ENCODE assay signal across 17 cellular contexts in the genomic region with DNA sequence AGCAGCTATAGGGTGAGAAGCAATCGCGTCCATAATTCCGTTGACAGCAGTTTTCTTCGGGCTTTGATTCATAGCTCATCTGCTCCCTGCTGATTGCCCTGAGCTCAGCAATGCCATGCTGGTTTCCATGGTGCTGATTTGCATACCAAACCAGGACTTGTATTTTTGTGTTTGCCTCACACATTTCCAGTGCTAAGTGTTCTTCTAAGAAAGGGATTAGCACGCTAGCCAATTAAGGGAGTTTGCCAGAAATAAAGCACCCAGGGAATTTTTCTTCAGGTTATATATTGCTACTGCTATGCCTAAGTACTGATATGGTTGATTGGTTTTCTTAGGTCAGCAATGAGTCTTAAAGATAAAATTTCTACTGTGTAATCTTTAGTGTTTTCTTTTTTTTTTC.
DNase-seq lines count a peak whose midpoint lies in the region; ATAC-seq, FAIRE-seq and TF ChIP-seq lines count a peak whose summit lies in the region.
"Had no signal": no experiment of that assay in that cellular context is flagged by ENCODE, and none has a peak within 500 bp of the region (broad histone marks: within the 10 kb centered on the region; RNA-seq: fewer than 3 reads in every experiment).

No MANE protein-coding gene starts in this region.

- no peak overlapping the region for H3K4me2 ChIP-seq in SK-N-SH
- no peak overlapping the region for H3K4me2 ChIP-seq in GM12878 (ENCODE audit: control insufficient read depth, insufficient read depth)

- H3F3A ChIP-seq in SK-N-SH (replicated peaks; ENCODE audit: insufficient read depth), result no peaks in the 10 kb centered on the region

- intact Hi-C loops in GM12878 (cut with micrococcal nuclease; ENCODE audit: unreplicated experiment) (loop anchor here (5.0 kb wide), 2 partner anchors 143 to 267 kb away; no protein-coding TSS in a partner anchor), lower leg skin (cut with DNase I; ENCODE audit: low total_unique reads) (no loop called here)

- in situ Hi-C loops in GM12878 (cut with MboI), result no loop called here

- POLR2A ChIA-PET in SK-N-SH (lab: Yijun Ruan, JAX), result no interaction called here
- POLR2A ChIA-PET in GM12878 (lab: Charles Lee), result no interaction called here

- no peak for FAIRE-seq in GM12878 (lab: Jason Lieb, UNC)
- FAIRE-seq in D721Med (lab: Jason Lieb, UNC), result no peak
- no peak for FAIRE-seq in HTR-8/SVneo (lab: Jason Lieb, UNC)
- FAIRE-seq: G401.6 had no signal

- SMC1A ChIA-PET in GM12878 (lab: Charles Lee; ENCODE audit: uncharacterized antibody, unreplicated experiment), result interaction anchor here (1.1 to 1.2 kb wide), 2 partner anchors 12 to 20 kb away, joined by 4 read pairs; no protein-coding TSS in a partner anchor

- H3K79me2 ChIP-seq in SK-N-SH (ENCODE audit: insufficient read depth) (peaks cover 13% of the 10 kb centered on the region), GM12878 (ENCODE audit: control insufficient read depth, insufficient read depth, low read length) (no peaks in the 10 kb centered on the region)

- DNase-seq in SK-N-SH (no peak), GM12878 (ENCODE audit: low read depth, low spot score) (no peak), iPS-NIHi7 (ENCODE audit: extremely low spot score) (peak; percentile 24), NCI-H774 (lab: John Stamatoyannopoulos, UW) (no peak), D721Med (ENCODE audit: insufficient read length, low spot score) (no peak), lower leg skin (ENCODE audit: low spot score in 2 of 2) (no peak), HTR-8/SVneo (ENCODE audit: insufficient read length, low spot score) (no peak)
- DNase-seq: activated CD4-positive, CD25-positive, alpha-beta regulatory T cell treated with anti-CD3 and anti-CD28 coated beads, Interleukin-2, amount 50 U/mL, for 72 hours; effector memory CD4-positive, alpha-beta T cell; H7; NCI-H510A; stimulated activated CD4-positive, alpha-beta T cell treated with anti-CD3 and anti-CD28 coated beads, Interleukin-1b, Interleukin-23, amount 100 ng/mL, for 48 hours; stimulated activated naive CD4-positive, alpha-beta T cell treated with Interleukin-2 at 50 U/mL for 16 hours had no signal

- RAD21 ChIA-PET in GM12878 (lab: Charles Lee; ENCODE audit: unreplicated experiment), result no interaction called here

- TF ChIP-seq CTCF in SK-N-SH (IDR thresholded peaks at IDR 0.05), result no peak
- TF ChIP-seq CTCF in GM12878 (IDR thresholded peaks at IDR 0.05 in 2 of 3, conservative IDR thresholded peaks at IDR 0.05 in 1 of 3; ENCODE audit: control insufficient read depth in 2 of 3, extremely low read depth in 1 of 3, insufficient read depth in 1 of 3, low read depth in 3 of 3, low read length in 3 of 3), result no peak
- no peak for TF ChIP-seq CTCF in D721Med (IDR thresholded peaks at IDR 0.05; ENCODE audit: insufficient read depth, missing control alignments)
- no peak for TF ChIP-seq CTCF in lower leg skin (IDR thresholded peaks at IDR 0.05)

- H4K20me1 ChIP-seq in SK-N-SH (ENCODE audit: insufficient read depth) (no peaks in the 10 kb centered on the region), GM12878 (ENCODE audit: control insufficient read depth, insufficient read depth) (no peaks in the 10 kb centered on the region)

- TF ChIP-seq RAD21 in SK-N-SH (IDR thresholded peaks at IDR 0.05; ENCODE audit: low read length) (no peak), GM12878 (IDR thresholded peaks at IDR 0.05; ENCODE audit: insufficient read depth, low read depth, low read length) (no peak)

- H3K9me2 ChIP-seq in SK-N-SH, result no peaks in the 10 kb centered on the region

- ATAC-seq in SK-N-SH treated with all-trans-retinoic acid at 6 μM for 48 hours (no peak), GM12878 (no peak; the same call in 2 of the 3 replicates)
- ATAC-seq: natural killer cell treated with Interleukin-12 subunit alpha and Interleukin-12 subunit beta and Interleukin-15 and Interleukin-18, amount 100 ng/mL, for 72 hours had no signal

- no peak for TF ChIP-seq POLR2A in GM12878 (IDR thresholded peaks at IDR 0.05; ENCODE audit: low read depth, low read length)
- no peak for TF ChIP-seq POLR2A in lower leg skin (IDR thresholded peaks at IDR 0.05)

- peaks cover 0 to 23% of the 10 kb centered on the region in 2 experiments; a peak in 3 of 4 replicates for H3K4me1 ChIP-seq in SK-N-SH (ENCODE audit: control insufficient read depth in 1 of 2, insufficient read depth in 2 of 2, low read depth in 1 of 2, low read length in 1 of 2)
- H3K4me1 ChIP-seq in GM12878 (ENCODE audit: control insufficient read depth, insufficient read depth, low read length), result no peaks in the 10 kb centered on the region
- H3K4me1 ChIP-seq: SJSA1 had no signal

- no peak overlapping the region for H3K9ac ChIP-seq in SK-N-SH
- H3K9ac ChIP-seq in GM12878 (ENCODE audit: control insufficient read depth, insufficient read depth, low read length), result no peak overlapping the region

- no peak for TF ChIP-seq EP300 in SK-N-SH (IDR thresholded peaks at IDR 0.05; ENCODE audit: borderline replicate concordance in 1 of 2, low read depth in 1 of 2, low read length in 1 of 2)
- no peak for TF ChIP-seq EP300 in GM12878 (IDR thresholded peaks at IDR 0.05; ENCODE audit: borderline replicate concordance in 1 of 2, control insufficient read depth in 1 of 2, low read depth in 2 of 2, low read length in 2 of 2)

- H2AFZ ChIP-seq in SK-N-SH (ENCODE audit: low read depth) (no peak overlapping the region), GM12878 (ENCODE audit: control insufficient read depth, low read depth, low read length) (no peak overlapping the region)

- peaks cover 0 to 4% of the 10 kb centered on the region in 2 experiments for H3K36me3 ChIP-seq in SK-N-SH (replicated peaks in 1 of 2; ENCODE audit: control insufficient read depth in 1 of 2, insufficient read depth in 2 of 2, low read length in 1 of 2)
- H3K36me3 ChIP-seq in GM12878 (ENCODE audit: control insufficient read depth in 2 of 2, insufficient read depth in 2 of 2, low read length in 1 of 2), result no peaks in the 10 kb centered on the region
- H3K36me3 ChIP-seq: SJSA1 had no signal

- no TSS peak for BruUV-seq in GM12878 (replicated peaks; lab: Mats Ljungman, UMichigan)

- H3K9me3 ChIP-seq in SK-N-SH, result no peaks in the 10 kb centered on the region
- no peaks in the 10 kb centered on the region for H3K9me3 ChIP-seq in GM12878 (replicated peaks; ENCODE audit: control insufficient read depth, insufficient read depth, low read length)
- H3K9me3 ChIP-seq: SJSA1 had no signal

- H3K27ac ChIP-seq in SK-N-SH (ENCODE audit: low read depth in 2 of 2, low read length in 1 of 2) (no peak overlapping the region), GM12878 (ENCODE audit: control insufficient read depth, insufficient read depth) (no peak overlapping the region)
- H3K27ac ChIP-seq: SJSA1 had no signal

- CTCF ChIA-PET in SK-N-SH (lab: Yijun Ruan, JAX) (interaction anchor here (0.8 to 1.1 kb wide), 4 partner anchors 10 to 373 kb away, joined by 3 read pairs; no protein-coding TSS in a partner anchor), GM12878 (lab: Yijun Ruan, JAX) (interaction anchor here (1.1 kb wide), 1 partner anchor 77 kb away, joined by 3 read pairs; no protein-coding TSS in a partner anchor)

- H3K4me3 ChIP-seq in SK-N-SH (ENCODE audit: low read depth in 2 of 2, low read length in 1 of 2) (no peak overlapping the region), GM12878 (no peak overlapping the region), lower leg skin (ENCODE audit: low read depth, poor library complexity, severe bottlenecking) (no peak overlapping the region)
- H3K4me3 ChIP-seq: SJSA1 had no signal

- WGBS in SK-N-SH (ENCODE audit: low lambda C conversion rate), result 92% methylated on average over 5 of the region's 5 CpGs
- 69% methylated on average over 5 of the region's 5 CpGs for WGBS in GM12878 (ENCODE audit: insufficient coverage, insufficient replicate concordance, low lambda C conversion rate, missing lambda C conversion rate)
- WGBS in lower leg skin, 2 donors, result 29 to 39% methylated on average over 5 of the region's 5 CpGs

- H3K27me3 ChIP-seq in SK-N-SH (ENCODE audit: insufficient read depth), result no peaks in the 10 kb centered on the region
- H3K27me3 ChIP-seq in GM12878 (replicated peaks in 1 of 2; ENCODE audit: control insufficient read depth in 2 of 2, insufficient read depth in 2 of 2, low read length in 1 of 2), result no peaks in the 10 kb centered on the region
- H3K27me3 ChIP-seq: SJSA1 had no signal

TF ChIP-seq in SK-N-SH, 30 proteins besides CTCF, POLR2A, EP300 and RAD21 (continues in another document):
- TF ChIP-seq, protein P1, sequence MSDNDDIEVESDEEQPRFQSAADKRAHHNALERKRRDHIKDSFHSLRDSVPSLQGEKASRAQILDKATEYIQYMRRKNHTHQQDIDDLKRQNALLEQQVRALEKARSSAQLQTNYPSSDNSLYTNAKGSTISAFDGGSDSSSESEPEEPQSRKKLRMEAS (IDR thresholded peaks at IDR 0.05; ENCODE audit: low read depth), result no peak
- no peak for TF ChIP-seq SMC3 (IDR thresholded peaks at IDR 0.05; ENCODE audit: low read depth, low read length)

TF ChIP-seq in SK-N-SH treated with all-trans-retinoic acid at 6 μM for 48 hours, 23 proteins besides CTCF, POLR2A, EP300 and RAD21 (continues in another document):
- no peak for TF ChIP-seq ZFP30 (CRISPR knock-in tag; IDR thresholded peaks at IDR 0.05)
- no peak for TF ChIP-seq ISL1 (CRISPR knock-in tag; IDR thresholded peaks at IDR 0.05)
- TF ChIP-seq ZFP3 (CRISPR knock-in tag; IDR thresholded peaks at IDR 0.05), result no peak
- no peak for TF ChIP-seq ZNF8 (CRISPR knock-in tag; IDR thresholded peaks at IDR 0.05)
- TF ChIP-seq CSDC2 (CRISPR knock-in tag; IDR thresholded peaks at IDR 0.05), result no peak
- TF ChIP-seq ZNF70 (CRISPR knock-in tag; IDR thresholded peaks at IDR 0.05), result no peak

TF ChIP-seq in GM12878, 131 proteins besides CTCF, POLR2A, EP300 and RAD21 (continues in another document):
- TF ChIP-seq RFX5 (IDR thresholded peaks at IDR 0.05; ENCODE audit: low read depth, low read length), result no peak
- TF ChIP-seq, protein P2, sequence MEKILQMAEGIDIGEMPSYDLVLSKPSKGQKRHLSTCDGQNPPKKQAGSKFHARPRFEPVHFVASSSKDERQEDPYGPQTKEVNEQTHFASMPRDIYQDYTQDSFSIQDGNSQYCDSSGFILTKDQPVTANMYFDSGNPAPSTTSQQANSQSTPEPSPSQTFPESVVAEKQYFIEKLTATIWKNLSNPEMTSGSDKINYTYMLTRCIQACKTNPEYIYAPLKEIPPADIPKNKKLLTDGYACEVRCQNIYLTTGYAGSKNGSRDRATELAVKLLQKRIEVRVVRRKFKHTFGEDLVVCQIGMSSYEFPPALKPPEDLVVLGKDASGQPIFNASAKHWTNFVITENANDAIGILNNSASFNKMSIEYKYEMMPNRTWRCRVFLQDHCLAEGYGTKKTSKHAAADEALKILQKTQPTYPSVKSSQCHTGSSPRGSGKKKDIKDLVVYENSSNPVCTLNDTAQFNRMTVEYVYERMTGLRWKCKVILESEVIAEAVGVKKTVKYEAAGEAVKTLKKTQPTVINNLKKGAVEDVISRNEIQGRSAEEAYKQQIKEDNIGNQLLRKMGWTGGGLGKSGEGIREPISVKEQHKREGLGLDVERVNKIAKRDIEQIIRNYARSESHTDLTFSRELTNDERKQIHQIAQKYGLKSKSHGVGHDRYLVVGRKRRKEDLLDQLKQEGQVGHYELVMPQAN (conservative IDR thresholded peaks at IDR 0.05), result no peak
- no peak for TF ChIP-seq EED (IDR thresholded peaks at IDR 0.05; ENCODE audit: low read depth)
- no peak for TF ChIP-seq NR2C1 (IDR thresholded peaks at IDR 0.05)
- no peak for TF ChIP-seq BMI1 (IDR thresholded peaks at IDR 0.05; ENCODE audit: borderline replicate concordance)
